ENCODE assay signal across 30 cellular contexts in the genomic region with DNA sequence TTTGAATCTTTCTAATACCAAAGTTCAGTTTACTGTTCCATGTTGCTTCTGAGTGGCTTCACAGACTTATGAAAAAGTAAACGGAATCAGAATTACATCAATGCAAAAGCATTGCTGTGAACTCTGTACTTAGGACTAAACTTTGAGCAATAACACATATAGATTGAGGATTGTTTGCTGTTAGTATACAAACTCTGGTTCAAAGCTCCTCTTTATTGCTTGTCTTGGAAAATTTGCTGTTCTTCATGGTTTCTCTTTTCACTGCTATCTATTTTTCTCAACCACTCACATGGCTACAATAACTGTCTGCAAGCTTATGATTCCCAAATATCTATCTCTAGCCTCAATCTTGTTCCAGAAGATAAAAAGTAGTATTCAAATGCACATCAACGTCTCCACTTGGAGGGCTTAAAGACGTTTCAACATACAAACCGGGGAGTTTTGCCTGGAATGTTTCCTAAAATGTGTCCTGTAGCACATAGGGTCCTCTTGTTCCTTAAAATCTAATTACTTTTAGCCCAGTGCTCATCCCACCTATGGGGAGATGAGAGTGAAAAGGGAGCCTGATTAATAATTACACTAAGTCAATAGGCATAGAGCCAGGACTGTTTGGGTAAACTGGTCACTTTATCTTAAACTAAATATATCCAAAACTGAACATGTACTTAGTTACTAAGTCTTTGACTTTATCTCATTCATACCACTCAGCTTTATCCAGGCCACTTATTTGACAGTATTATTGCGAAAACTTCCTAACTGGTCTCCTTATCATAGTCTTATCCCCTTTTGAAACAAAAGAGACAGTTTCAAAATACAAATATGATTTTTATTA. TPM values are rescaled to one million over a fixed set of nuclear protein-coding genes. Genes with fewer than 3 reads are reported as not detected.
"Had no signal": no experiment of that assay in that cellular context is flagged by ENCODE, and none has a peak within 500 bp of the region (broad histone marks: within the 10 kb centered on the region; RNA-seq: fewer than 3 reads in every experiment).

No MANE protein-coding gene starts in this region.

- H3K27me3 ChIP-seq: breast epithelium, gastroesophageal sphincter had no signal

- DNase-seq: activated B cell treated with CpG ODN at 0.5 μM for 24 hours; activated CD4-positive, alpha-beta T cell treated with anti-CD3 and anti-CD28 coated beads, Interleukin-2, amount 50 U/mL, for 1 hour; activated CD8-positive, alpha-beta T cell treated with anti-CD3 and anti-CD28 coated beads for 36 hours; activated gamma-delta T cell treated with Interleukin-2 at 50 U/mL for 16 hours; activated naive CD8-positive, alpha-beta T cell treated with anti-CD3 and anti-CD28 coated beads, Interleukin-2, amount 50 U/mL, for 24 hours; activated T-cell treated with anti-CD3 and anti-CD28 coated beads, Interleukin-2, amount 50 U/mL, for 4 hours; central memory CD4-positive, alpha-beta T cell; head of caudate nucleus; kidney glomerular epithelial cell; left ventricle myocardium superior; mammary epithelial cell; naive B cell; right cardiac atrium; stimulated activated CD4-positive, alpha-beta T cell treated with anti-CD3 and anti-CD28 coated beads, Interleukin-12 subunit alpha, Interleukin-12 subunit beta, amount 100 ng/mL, for 4 hours; stimulated activated CD4-positive, alpha-beta T cell treated with anti-CD3 and anti-CD28 coated beads, Interleukin-4, amount 100 ng/mL, for 1 hour; trophoblast cell had no signal

- ATAC-seq: activated CD8-positive, alpha-beta T cell treated with anti-CD3 and anti-CD28 coated beads for 36 hours; activated naive CD8-positive, alpha-beta T cell treated with anti-CD3 and anti-CD28 coated beads, Interleukin-2, amount 50 U/mL, for 24 hours; activated T-cell treated with anti-CD3 and anti-CD28 coated beads, Interleukin-2, amount 50 U/mL, for 4 hours; activated T-helper 17 cell treated with anti-CD3 and anti-CD28 coated beads, Interleukin-2, amount 50 U/mL, for 72 hours; gastroesophageal sphincter; left ventricle myocardium superior; right cardiac atrium had no signal

- H3K4me3 ChIP-seq: breast epithelium, gastroesophageal sphincter, thoracic aorta had no signal

- H3K4me1 ChIP-seq: breast epithelium, gastroesophageal sphincter, parathyroid adenoma had no signal

- H3K36me3 ChIP-seq: breast epithelium, gastroesophageal sphincter, thoracic aorta had no signal

- H3K27ac ChIP-seq: breast epithelium, gastroesophageal sphincter, parathyroid adenoma, thoracic aorta had no signal

- FAIRE-seq: endothelial cell of umbilical vein, TTC549, urothelium cell line had no signal

- H3K9me3 ChIP-seq: breast epithelium, gastroesophageal sphincter, thoracic aorta had no signal

RNA-seq across cellular contexts. Expression of gene AFP, which starts 3.6 kb away (rescaled TPM):
- total RNA-seq: activated B cell treated with CpG ODN at 0.5 μM for 24 hours; activated CD8-positive, alpha-beta T cell treated with anti-CD3 and anti-CD28 coated beads for 36 hours; activated T-helper 17 cell treated with anti-CD3 and anti-CD28 coated beads, Interleukin-2, amount 50 U/mL, for 72 hours; endothelial cell of umbilical vein; fibroblast of villous mesenchyme; gastroesophageal sphincter; left ventricle myocardium superior; mammary epithelial cell; right cardiac atrium; subcutaneous adipose tissue; T-helper 1 cell treated with Interleukin-12 subunit alpha and Interleukin-12 subunit beta and Interleukin-4 antibody, amounts not matched to agents 30 ng/mL and 1 ng/mL, for 36 hours; thoracic aorta had no signal
- polyA plus RNA-seq: endothelial cell of umbilical vein, neural cell, right cardiac atrium had no signal

RNA-seq across cellular contexts. Expression of gene ALB, which starts 28.3 kb away (rescaled TPM):
- total RNA-seq: activated B cell treated with CpG ODN at 0.5 μM for 24 hours; activated CD8-positive, alpha-beta T cell treated with anti-CD3 and anti-CD28 coated beads for 36 hours; activated T-helper 17 cell treated with anti-CD3 and anti-CD28 coated beads, Interleukin-2, amount 50 U/mL, for 72 hours; endothelial cell of umbilical vein; fibroblast of lung; fibroblast of villous mesenchyme; left ventricle myocardium superior; mammary epithelial cell; T-helper 1 cell treated with Interleukin-12 subunit alpha and Interleukin-12 subunit beta and Interleukin-4 antibody, amounts not matched to agents 30 ng/mL and 1 ng/mL, for 36 hours; thoracic aorta had no signal
- polyA plus RNA-seq: endothelial cell of umbilical vein, mammary epithelial cell had no signal

RNA-seq across cellular contexts. Expression of gene AFM, which starts 49.2 kb away (rescaled TPM):
- total RNA-seq: activated B cell treated with CpG ODN at 0.5 μM for 24 hours; activated CD8-positive, alpha-beta T cell treated with anti-CD3 and anti-CD28 coated beads for 36 hours; activated T-cell treated with anti-CD3 and anti-CD28 coated beads, Interleukin-2, amount 50 U/mL, for 4 hours; activated T-helper 17 cell treated with anti-CD3 and anti-CD28 coated beads, Interleukin-2, amount 50 U/mL, for 72 hours; breast epithelium; endothelial cell of umbilical vein; fibroblast of lung; fibroblast of villous mesenchyme; gastroesophageal sphincter; left ventricle myocardium superior; mammary epithelial cell; right cardiac atrium; subcutaneous adipose tissue; T-helper 1 cell treated with Interleukin-12 subunit alpha and Interleukin-12 subunit beta and Interleukin-4 antibody, amounts not matched to agents 30 ng/mL and 1 ng/mL, for 36 hours; thoracic aorta had no signal
- polyA plus RNA-seq: endothelial cell of umbilical vein, esophagus, fibroblast of lung, mammary epithelial cell, neural cell, right cardiac atrium had no signal
